Comparison of ENCODE assay signal across 10 cellular contexts in genomic region chr21:35136586-35137254, GRCh38.
DNase-seq lines count a peak whose midpoint lies in the region; ATAC-seq, FAIRE-seq and TF ChIP-seq lines count a peak whose summit lies in the region.
"Had no signal": no experiment of that assay in that cellular context is flagged by ENCODE, and none has a peak within 500 bp of the region (broad histone marks: within the 10 kb centered on the region; RNA-seq: fewer than 3 reads in every experiment).

No MANE protein-coding gene starts in this region.

- no peaks in the 10 kb centered on the region for H3K9me2 ChIP-seq in MM.1S (replicated peaks; ENCODE audit: insufficient read depth, low read length)

- H3K27me3 ChIP-seq in small intestine (ENCODE audit: control insufficient read depth in 2 of 2, insufficient read depth in 2 of 2, low read length in 2 of 2) (no peaks in the 10 kb centered on the region), MM.1S (replicated peaks; ENCODE audit: insufficient read depth, low read length) (no peaks in the 10 kb centered on the region)

- H3K9me3 ChIP-seq in small intestine (ENCODE audit: control insufficient read depth, low read depth) (no peaks in the 10 kb centered on the region), MM.1S (replicated peaks; ENCODE audit: insufficient read depth, low read length) (no peaks in the 10 kb centered on the region)

- no peaks in the 10 kb centered on the region for H3K79me2 ChIP-seq in MM.1S (ENCODE audit: low read length)

- H3K36me3 ChIP-seq in small intestine (ENCODE audit: control insufficient read depth in 2 of 2, insufficient read depth in 2 of 2, low read length in 2 of 2): no peaks in the 10 kb centered on the region
- H3K36me3 ChIP-seq in MM.1S (replicated peaks; ENCODE audit: insufficient read depth, low read length): no peaks in the 10 kb centered on the region

- WGBS in small intestine, 3 donors: 16 to 67% (median 42%) methylated on average over 1 of the region's 1 CpG

- H3K9ac ChIP-seq in MM.1S (ENCODE audit: low read length): no peak overlapping the region

- peak; percentile 89 for ATAC-seq in SK-N-SH treated with all-trans-retinoic acid at 6 μM for 48 hours

- H4K20me1 ChIP-seq in MM.1S (ENCODE audit: insufficient read depth, low read length): no peaks in the 10 kb centered on the region

- H3K4me1 ChIP-seq in small intestine (ENCODE audit: control insufficient read depth in 2 of 2, insufficient read depth in 1 of 2, low read depth in 1 of 2, low read length in 1 of 2): peaks cover 5 to 9% of the 10 kb centered on the region in 2 donors
- no peaks in the 10 kb centered on the region for H3K4me1 ChIP-seq in MM.1S (ENCODE audit: low read length)

- no peak overlapping the region for H3K27ac ChIP-seq in small intestine (ENCODE audit: low read depth in 1 of 2, low read length in 1 of 2)
- no peak overlapping the region for H3K27ac ChIP-seq in MM.1S (ENCODE audit: low read length)

- H3F3A ChIP-seq in MM.1S (ENCODE audit: insufficient read depth, low read length): no peaks in the 10 kb centered on the region

- peak; percentile 64 for DNase-seq in HCEC 1CT
- peak; percentile 75 for DNase-seq in fibroblast of the aortic adventitia (ENCODE audit: low read depth)
- DNase-seq in small intestine: peak; percentile 79
- no peak for DNase-seq in central memory CD4-positive, alpha-beta T cell
- no peak for DNase-seq in cerebellum (ENCODE audit: low spot score)
- DNase-seq in MM.1S: no peak
- no peak for DNase-seq in NCI-H1417 (lab: John Stamatoyannopoulos, UW)
- DNase-seq: activated CD4-positive, alpha-beta memory T cell treated with anti-CD3 and anti-CD28 coated beads, Interleukin-2, amount 10 ng/mL, durations not matched to agents 7 days and 5 days; NCI-H1048 had no signal

- no peak overlapping the region for H3K4me2 ChIP-seq in MM.1S (ENCODE audit: low read depth, low read length)

- no peak for FAIRE-seq in small intestine (lab: Jason Lieb, UNC)

- no peak overlapping the region for H2AFZ ChIP-seq in MM.1S (ENCODE audit: low read length)

- TF ChIP-seq CTCF in fibroblast of the aortic adventitia (IDR thresholded peaks at IDR 0.05; ENCODE audit: insufficient read depth, low read length) (no peak), MM.1S (IDR thresholded peaks at IDR 0.05; ENCODE audit: low read length) (no peak)

- H3K4me3 ChIP-seq in fibroblast of the aortic adventitia (ENCODE audit: low read depth, low read length) (no peak overlapping the region), small intestine (ENCODE audit: low read depth in 1 of 2, low read length in 2 of 2) (no peak overlapping the region), MM.1S (ENCODE audit: low read length) (no peak overlapping the region)

TF ChIP-seq in SK-N-SH treated with all-trans-retinoic acid at 6 μM for 48 hours, 23 proteins besides CTCF, POLR2A, EP300 and RAD21:
- no peak for TF ChIP-seq GLIS3 (CRISPR knock-in tag; IDR thresholded peaks at IDR 0.05)
TF ChIP-seq in SK-N-SH treated with all-trans-retinoic acid at 6 μM for 48 hours: peak in this region for 0.

Comparison
In these comparisons a context has a peak if more than half of its experiments do, and no peak if none do; other contexts are left out.
1. DNase-seq: peak in HCEC 1CT (single experiment), fibroblast of the aortic adventitia (single experiment) and small intestine (single experiment); none in central memory CD4-positive, alpha-beta T cell (single experiment), cerebellum (single experiment), MM.1S (single experiment) and NCI-H1417 (0 of 3).